11 cellular contexts compared by ENCODE assay signal in genomic region chr20:50107796-50108331, GRCh38. TPM values are rescaled to one million over a fixed set of nuclear protein-coding genes. Genes with fewer than 3 reads are reported as not detected.
DNase-seq lines count a peak whose midpoint lies in the region; ATAC-seq and TF ChIP-seq lines count a peak whose summit lies in the region.
"Had no signal": no experiment of that assay in that cellular context is flagged by ENCODE, and none has a peak within 500 bp of the region (broad histone marks: within the 10 kb centered on the region; RNA-seq: fewer than 3 reads in every experiment).

No MANE protein-coding gene starts in this region.

- peaks cover 77% of the 10 kb centered on the region for H3K4me1 Mint-ChIP-seq in activated naive CD4-positive, alpha-beta T cell treated with anti-CD3 and anti-CD28 coated beads, Interleukin-2, amount 50 U/mL, for 24 hours
- peaks cover 46% of the 10 kb centered on the region for H3K4me1 Mint-ChIP-seq in mesothelial cell of epicardium

- no peaks in the 10 kb centered on the region for H3K9me3 Mint-ChIP-seq in activated naive CD4-positive, alpha-beta T cell treated with anti-CD3 and anti-CD28 coated beads, Interleukin-2, amount 50 U/mL, for 24 hours
- no peaks in the 10 kb centered on the region for H3K9me3 Mint-ChIP-seq in activated naive CD4-positive, alpha-beta T cell treated with anti-CD3 and anti-CD28 coated beads, Interleukin-2, amount 50 U/mL, for 72 hours
- H3K9me3 Mint-ChIP-seq in mesothelial cell of epicardium: no peaks in the 10 kb centered on the region

- no peaks in the 10 kb centered on the region for H3K36me3 ChIP-seq in suprapubic skin

- peak overlapping the region; percentile 66 for H3K4me3 Mint-ChIP-seq in activated naive CD4-positive, alpha-beta T cell treated with anti-CD3 and anti-CD28 coated beads, Interleukin-2, amount 50 U/mL, for 24 hours
- H3K4me3 Mint-ChIP-seq in mesothelial cell of epicardium: no peak overlapping the region

- TF ChIP-seq CTCF in mesothelial cell of epicardium (IDR thresholded peaks at IDR 0.05; ENCODE audit: unreplicated experiment): no peak
- TF ChIP-seq CTCF in suprapubic skin (IDR thresholded peaks at IDR 0.05): no peak

- no peak for DNase-seq in activated naive CD4-positive, alpha-beta T cell treated with Interleukin-2 at 50 U/mL for 16 hours
- no peak for DNase-seq in activated naive CD4-positive, alpha-beta T cell treated with anti-CD3 and anti-CD28 coated beads, Interleukin-2, amount 50 U/mL, for 72 hours (ENCODE audit: low spot score in 2 of 2)
- DNase-seq in mesothelial cell of epicardium (ENCODE audit: low spot score in 2 of 2, unreplicated experiment in 2 of 2): no peak
- peak; percentile 40 to 60 for DNase-seq in suprapubic skin (ENCODE audit: low spot score in 2 of 2)
- no peak for DNase-seq in posterior cingulate gyrus
- DNase-seq in SW480 (ENCODE audit: low spot score): no peak
- DNase-seq: NCI-H1105, NCI-H82, SK-N-SH had no signal

- peak overlapping the region; percentile 68 for H3K27ac Mint-ChIP-seq in activated naive CD4-positive, alpha-beta T cell treated with anti-CD3 and anti-CD28 coated beads, Interleukin-2, amount 50 U/mL, for 24 hours
- peak overlapping the region; percentile 50 to 92 for H3K27ac Mint-ChIP-seq in activated naive CD4-positive, alpha-beta T cell treated with anti-CD3 and anti-CD28 coated beads, Interleukin-2, amount 50 U/mL, for 72 hours
- H3K27ac Mint-ChIP-seq in mesothelial cell of epicardium: peak overlapping the region; percentile 17

- no peak overlapping the region for H3K27ac ChIP-seq in suprapubic skin

- WGBS in suprapubic skin: 67% methylated on average over 6 of the region's 6 CpGs

- intact Hi-C loops in posterior cingulate gyrus (cut with DNase I): no loop called here

- no peaks in the 10 kb centered on the region for H3K27me3 Mint-ChIP-seq in activated naive CD4-positive, alpha-beta T cell treated with anti-CD3 and anti-CD28 coated beads, Interleukin-2, amount 50 U/mL, for 24 hours
- H3K27me3 Mint-ChIP-seq in mesothelial cell of epicardium (ENCODE audit: low read depth): no peaks in the 10 kb centered on the region

- H3K36me3 Mint-ChIP-seq in activated naive CD4-positive, alpha-beta T cell treated with anti-CD3 and anti-CD28 coated beads, Interleukin-2, amount 50 U/mL, for 24 hours: peaks cover 12% of the 10 kb centered on the region
- H3K36me3 Mint-ChIP-seq in activated naive CD4-positive, alpha-beta T cell treated with anti-CD3 and anti-CD28 coated beads, Interleukin-2, amount 50 U/mL, for 72 hours: peaks cover 19 to 34% of the 10 kb centered on the region in 2 donors
- peaks cover 2% of the 10 kb centered on the region for H3K36me3 Mint-ChIP-seq in mesothelial cell of epicardium

- no peaks in the 10 kb centered on the region for H3K27me3 ChIP-seq in suprapubic skin

- peaks cover 62% of the 10 kb centered on the region for H3K4me1 ChIP-seq in suprapubic skin

- TF ChIP-seq EP300 in suprapubic skin (IDR thresholded peaks at IDR 0.05): no peak

- H3K4me3 ChIP-seq in suprapubic skin: no peak overlapping the region

- no peak for TF ChIP-seq POLR2A in suprapubic skin (IDR thresholded peaks at IDR 0.05)

- ATAC-seq in activated naive CD4-positive, alpha-beta T cell treated with anti-CD3 and anti-CD28 coated beads, Interleukin-2, amount 50 U/mL, for 72 hours: no peak
- no peak for ATAC-seq in HG02798 (IDR thresholded peaks at IDR 0.05; ENCODE audit: poor library complexity, unreplicated experiment)

- no peaks in the 10 kb centered on the region for H3K9me3 ChIP-seq in suprapubic skin
- H3K9me3 ChIP-seq: SK-N-SH had no signal

RNA-seq across cellular contexts. Expression of gene UBE2V1, which starts 5.1 kb away (rescaled TPM):
- 100 to 1,000 TPM; 152 to 221 TPM for total RNA-seq in activated naive CD4-positive, alpha-beta T cell treated with anti-CD3 and anti-CD28 coated beads, Interleukin-2, amount 50 U/mL, for 72 hours
- 134 to 139 TPM (median 138 TPM) in 3 replicates for total RNA-seq in mesothelial cell of epicardium
- total RNA-seq in suprapubic skin: 100 to 1,000 TPM in 2 of 4 donors, 10 to 100 TPM in 2; 80.5 to 162 (median 99.0) TPM

RNA-seq across cellular contexts. Expression of gene PEDS1, which starts 45.7 kb away (rescaled TPM):
- total RNA-seq in activated naive CD4-positive, alpha-beta T cell treated with anti-CD3 and anti-CD28 coated beads, Interleukin-2, amount 50 U/mL, for 72 hours: 10 to 100 TPM; 14.8 to 21.2 TPM
- 30.3 to 32.3 TPM (median 30.3 TPM) in 3 replicates for total RNA-seq in mesothelial cell of epicardium
- 10 to 100 TPM; 30.5 to 82.2 (median 57.3) TPM for total RNA-seq in suprapubic skin

Comparison
In these comparisons a context has a peak if more than half of its experiments do, and no peak if none do; other contexts are left out.
1. H3K27ac Mint-ChIP-seq: peak in every context shown above with its lines; median percentile 71 in activated naive CD4-positive, alpha-beta T cell treated with anti-CD3 and anti-CD28 coated beads, Interleukin-2, amount 50 U/mL, for 72 hours; 68 in activated naive CD4-positive, alpha-beta T cell treated with anti-CD3 and anti-CD28 coated beads, Interleukin-2, amount 50 U/mL, for 24 hours; 17 in mesothelial cell of epicardium.
2. DNase-seq: peak in suprapubic skin (2 of 2); none in activated naive CD4-positive, alpha-beta T cell treated with Interleukin-2 at 50 U/mL for 16 hours (single experiment), activated naive CD4-positive, alpha-beta T cell treated with anti-CD3 and anti-CD28 coated beads, Interleukin-2, amount 50 U/mL, for 72 hours (0 of 2), mesothelial cell of epicardium (0 of 2), posterior cingulate gyrus (0 of 10) and SW480 (single experiment).